ENCODE assay signal across 27 cellular contexts in genomic region chr10:126670056-126670743, GRCh38. TPM values are rescaled to one million over a fixed set of nuclear protein-coding genes. Genes with fewer than 3 reads are reported as not detected.
DNase-seq lines count a peak whose midpoint lies in the region; TF ChIP-seq lines count a peak whose summit lies in the region.
"Had no signal": no experiment of that assay in that cellular context is flagged by ENCODE, and none has a peak within 500 bp of the region (broad histone marks: within the 10 kb centered on the region; RNA-seq: fewer than 3 reads in every experiment).

C10orf90 (minus strand) TSS chr10:126670693; CDS start chr10:126670480, 213 bp downstream.

- peaks cover 18% of the 10 kb centered on the region for H3K4me1 Mint-ChIP-seq in nephron progenitor cell
- H3K4me1 Mint-ChIP-seq: naive B cell; stimulated activated naive B cell treated with anti-CD40 and anti-IgM and Interleukin-4, amounts not matched to agents 10 μg/mL and 1 μg/mL and 100 μg/mL, for 72 hours had no signal

- H3K27me3 Mint-ChIP-seq in nephron progenitor cell (ENCODE audit: low read depth, poor library complexity) = peaks cover 7% of the 10 kb centered on the region
- H3K27me3 Mint-ChIP-seq: activated CD4-positive, alpha-beta memory T cell treated with anti-CD3 and anti-CD28 coated beads for 36 hours had no signal

- H3K4me3 Mint-ChIP-seq in nephron progenitor cell = no peak within 1 kb of the TSS
- H3K4me3 Mint-ChIP-seq: activated CD4-positive, alpha-beta memory T cell treated with anti-CD3 and anti-CD28 coated beads for 36 hours; activated naive CD4-positive, alpha-beta T cell treated with anti-CD3 and anti-CD28 coated beads for 36 hours; CD8-positive, alpha-beta memory T cell; immature natural killer cell; naive B cell; stimulated activated naive B cell treated with anti-CD40 and anti-IgM and Interleukin-4, amounts not matched to agents 10 μg/mL and 1 μg/mL and 100 μg/mL, for 72 hours had no signal

- peak within 1 kb of the TSS; percentile 94 for H3K27ac ChIP-seq in temporal lobe (ENCODE audit: low read depth, low read length)
- H3K27ac ChIP-seq: adrenal gland, brain microvascular endothelial cell, gastroesophageal sphincter, KMS-11, PC-9 had no signal

- peaks cover 6% of the 10 kb centered on the region for H3K9me3 Mint-ChIP-seq in nephron progenitor cell
- H3K9me3 Mint-ChIP-seq: activated naive CD4-positive, alpha-beta T cell treated with anti-CD3 and anti-CD28 coated beads for 36 hours had no signal

- DNase-seq in RPMI7951 (ENCODE audit: low read depth) = peak; percentile 63
- DNase-seq in foreskin melanocyte = peak; percentile 91
- DNase-seq in nephron progenitor cell = no peak
- no peak for DNase-seq in hepatic stellate cell (ENCODE audit: low spot score)
- no peak for DNase-seq in SK-N-DZ (ENCODE audit: low spot score)
- no peak for DNase-seq in NCI-H2081 treated with DMSO at 0.1 percent for 48 hours (lab: John Stamatoyannopoulos, UW)
- DNase-seq: ACHN; activated CD4-positive, alpha-beta memory T cell treated with anti-CD3 and anti-CD28 coated beads for 36 hours; activated naive CD4-positive, alpha-beta T cell treated with anti-CD3 and anti-CD28 coated beads for 36 hours; adrenal gland; BE2C; brain microvascular endothelial cell; CD8-positive, alpha-beta memory T cell; immature natural killer cell; MG63; naive B cell; NCI-H2029 treated with DMSO at 0.1 percent for 48 hours; NCI-H2227 treated with DMSO at 0.1 percent for 48 hours; NCI-H526; PC-9; stimulated activated naive B cell treated with anti-CD40 and anti-IgM and Interleukin-4, amounts not matched to agents 10 μg/mL and 1 μg/mL and 100 μg/mL, for 72 hours had no signal

- no peaks in the 10 kb centered on the region for H3K36me3 Mint-ChIP-seq in nephron progenitor cell (ENCODE audit: low read depth)
- H3K36me3 Mint-ChIP-seq: activated CD4-positive, alpha-beta memory T cell treated with anti-CD3 and anti-CD28 coated beads for 36 hours; immature natural killer cell; naive B cell; stimulated activated naive B cell treated with anti-CD40 and anti-IgM and Interleukin-4, amounts not matched to agents 10 μg/mL and 1 μg/mL and 100 μg/mL, for 72 hours had no signal

- peak within 1 kb of the TSS; percentile 86 for H3K27ac Mint-ChIP-seq in nephron progenitor cell
- H3K27ac Mint-ChIP-seq: activated CD4-positive, alpha-beta memory T cell treated with anti-CD3 and anti-CD28 coated beads for 36 hours; activated naive CD4-positive, alpha-beta T cell treated with anti-CD3 and anti-CD28 coated beads for 36 hours; CD8-positive, alpha-beta memory T cell; immature natural killer cell; naive B cell; stimulated activated naive B cell treated with anti-CD40 and anti-IgM and Interleukin-4, amounts not matched to agents 10 μg/mL and 1 μg/mL and 100 μg/mL, for 72 hours had no signal

- TF ChIP-seq CTCF in nephron progenitor cell (IDR thresholded peaks at IDR 0.05) = no peak

RNA-seq across cellular contexts. Expression of gene C10orf90, which starts in this region (rescaled TPM):
- 0.88 and 2.5 TPM in 2 replicates for total RNA-seq in RPMI7951 (2014; rRNA removed; shearing (Covaris generic))
- total RNA-seq in temporal lobe = 0.49 TPM
- not detected in 2 replicates for polyA plus RNA-seq in SK-N-DZ (2014; cell fraction: cytosol; rRNA removed)
- not detected in 2 replicates for polyA plus RNA-seq in SK-N-DZ (2014; cell fraction: nucleus; rRNA removed)
- total RNA-seq: activated CD4-positive, alpha-beta memory T cell treated with anti-CD3 and anti-CD28 coated beads for 36 hours; activated naive CD4-positive, alpha-beta T cell treated with anti-CD3 and anti-CD28 coated beads for 36 hours; CD8-positive, alpha-beta memory T cell; endothelial cell of umbilical vein; gastroesophageal sphincter; pulmonary artery endothelial cell; Right ventricle myocardium inferior had no signal
- polyA plus RNA-seq: CD8-positive, alpha-beta memory T cell; endothelial cell of umbilical vein; immature natural killer cell had no signal

Comparison
In these comparisons a context has a peak if more than half of its experiments do, and no peak if none do; other contexts are left out.
1. DNase-seq: peak in RPMI7951 (single experiment) and foreskin melanocyte (single experiment); none in nephron progenitor cell (single experiment), hepatic stellate cell (single experiment), SK-N-DZ (single experiment) and NCI-H2081 treated with DMSO at 0.1 percent for 48 hours (single experiment).